ENCODE assay signal across 8 cellular contexts in genomic region chr21:23452384-23453083, GRCh38.
DNase-seq lines count a peak whose midpoint lies in the region; ATAC-seq and TF ChIP-seq lines count a peak whose summit lies in the region.

No MANE protein-coding gene starts in this region.

- TF ChIP-seq EP300 in ovary (IDR thresholded peaks at IDR 0.05): no peak

- no peaks in the 10 kb centered on the region for H3K9me3 Mint-ChIP-seq in natural killer cell treated with Interleukin-12 subunit alpha and Interleukin-12 subunit beta and Interleukin-15 and Interleukin-18, amount 100 ng/mL, for 72 hours

- H3K27ac Mint-ChIP-seq in natural killer cell treated with Interleukin-12 subunit alpha and Interleukin-12 subunit beta and Interleukin-15 and Interleukin-18, amount 100 ng/mL, for 72 hours: no peak overlapping the region

- H3K4me1 Mint-ChIP-seq in natural killer cell treated with Interleukin-12 subunit alpha and Interleukin-12 subunit beta and Interleukin-15 and Interleukin-18, amount 100 ng/mL, for 72 hours (ENCODE audit: low read depth in 2 of 2): no peaks in the 10 kb centered on the region

- H3K27me3 Mint-ChIP-seq in natural killer cell treated with Interleukin-12 subunit alpha and Interleukin-12 subunit beta and Interleukin-15 and Interleukin-18, amount 100 ng/mL, for 72 hours: no peaks in the 10 kb centered on the region

- H3K36me3 ChIP-seq in ovary: no peaks in the 10 kb centered on the region

- H3K4me3 ChIP-seq in astrocyte of the cerebellum (ENCODE audit: low read depth, low read length) (no peak overlapping the region), dorsolateral prefrontal cortex (no peak overlapping the region), ovary (no peak overlapping the region)

- in situ Hi-C loops in astrocyte of the cerebellum (cut with HindIII; ENCODE audit: low sequenced_read_pairs): no loop called here

- H3K4me1 ChIP-seq in ovary (ENCODE audit: insufficient read depth): no peaks in the 10 kb centered on the region

- no peaks in the 10 kb centered on the region for H3K9me3 ChIP-seq in ovary

- TF ChIP-seq CTCF in astrocyte of the cerebellum (IDR thresholded peaks at IDR 0.05; ENCODE audit: low read depth, low read length, missing control alignments) (peak; percentile 26), dorsolateral prefrontal cortex (IDR thresholded peaks at IDR 0.05 in 54 of 56, conservative IDR thresholded peaks at IDR 0.05 in 2 of 56; ENCODE audit: low read depth in 1 of 56, partially characterized antibody in 56 of 56) (no peak), ovary (IDR thresholded peaks at IDR 0.05) (no peak)

- intact Hi-C loops in dorsolateral prefrontal cortex (cut with DNase I): no loop called here
- intact Hi-C loops in ovary (cut with DNase I): no loop called here

- DNase-seq in A172 (ENCODE audit: low spot score) (peak; percentile 9), astrocyte of the cerebellum (ENCODE audit: low read depth) (no peak), dorsolateral prefrontal cortex (no peak), ovary (no peak)
- no peak for DNase-seq in natural killer cell treated with Interleukin-12 subunit alpha and Interleukin-12 subunit beta and Interleukin-15 and Interleukin-18, amount 100 ng/mL, for 72 hours (ENCODE audit: low spot score)

- WGBS in ovary, 3 donors: 48 to 60% (median 58%) methylated on average over 19 of the region's 19 CpGs

- H3K27ac ChIP-seq in dorsolateral prefrontal cortex (no peak overlapping the region), ovary (no peak overlapping the region)

- no peak overlapping the region for H3K4me3 Mint-ChIP-seq in natural killer cell treated with Interleukin-12 subunit alpha and Interleukin-12 subunit beta and Interleukin-15 and Interleukin-18, amount 100 ng/mL, for 72 hours

- ATAC-seq in GM19025 (IDR thresholded peaks at IDR 0.05; ENCODE audit: low read depth, unreplicated experiment): peak; percentile 43
- peak; percentile 64 for ATAC-seq in HG03457 (IDR thresholded peaks at IDR 0.05; ENCODE audit: unreplicated experiment)
- ATAC-seq in natural killer cell treated with Interleukin-12 subunit alpha and Interleukin-12 subunit beta and Interleukin-15 and Interleukin-18, amount 100 ng/mL, for 72 hours: no peak
- ATAC-seq in HG02973 (IDR thresholded peaks at IDR 0.05; ENCODE audit: unreplicated experiment): no peak

- TF ChIP-seq POLR2A in ovary (IDR thresholded peaks at IDR 0.05): no peak

- H3K27me3 ChIP-seq in dorsolateral prefrontal cortex (no peaks in the 10 kb centered on the region), ovary (no peaks in the 10 kb centered on the region)

- no peaks in the 10 kb centered on the region for H3K36me3 Mint-ChIP-seq in natural killer cell treated with Interleukin-12 subunit alpha and Interleukin-12 subunit beta and Interleukin-15 and Interleukin-18, amount 100 ng/mL, for 72 hours

Comparison
In these comparisons a context has a peak if more than half of its experiments do, and no peak if none do; other contexts are left out.
1. ATAC-seq: peak in GM19025 (single experiment) and HG03457 (single experiment); none in natural killer cell treated with Interleukin-12 subunit alpha and Interleukin-12 subunit beta and Interleukin-15 and Interleukin-18, amount 100 ng/mL, for 72 hours (0 of 2) and HG02973 (single experiment).